In genomic region chr15:42070966-42071350, GRCh38 we compare ENCODE assay signal across 20 cellular contexts. TPM values are rescaled to one million over a fixed set of nuclear protein-coding genes. Genes with fewer than 3 reads are reported as not detected.
"Had no signal": no experiment of that assay in that cellular context is flagged by ENCODE, and none has a peak within 500 bp of the region (broad histone marks: within the 10 kb centered on the region; RNA-seq: fewer than 3 reads in every experiment).

No MANE protein-coding gene starts in this region.

- DNase-seq: activated CD4-positive, alpha-beta T cell treated with anti-CD3 and anti-CD28 coated beads for 1 hour; activated CD4-positive, alpha-beta T cell treated with anti-CD3 and anti-CD28 coated beads, Interleukin-2, amount 50 U/mL, for 48 hours; activated naive CD4-positive, alpha-beta T cell; activated naive CD8-positive, alpha-beta T cell treated with anti-CD3 and anti-CD28 coated beads for 36 hours; activated T-cell treated with anti-CD3 and anti-CD28 coated beads, Interleukin-2, amount 50 U/mL, for 1 hour; effector memory CD8-positive, alpha-beta T cell; foreskin melanocyte; glutamatergic neuron; hippocampal formation; left ventricle myocardium superior; midbrain; natural killer cell; ovary; stimulated activated CD4-positive, alpha-beta T cell treated with anti-CD3 and anti-CD28 coated beads, Interleukin-2, amount 100 ng/mL, for 48 hours; stimulated activated naive CD4-positive, alpha-beta T cell had no signal

- H3K4me1 Mint-ChIP-seq: activated naive CD8-positive, alpha-beta T cell treated with anti-CD3 and anti-CD28 coated beads for 36 hours had no signal

- H3K27ac Mint-ChIP-seq: activated naive CD8-positive, alpha-beta T cell treated with anti-CD3 and anti-CD28 coated beads for 36 hours; activated T-helper 2 cell treated with anti-CD3 and anti-CD28 coated beads, Interferon-gamma antibody, Interleukin-2, Interleukin-4, amounts not matched to agents 10 μg/mL and 5 μg/mL and 100 μg/mL, durations not matched to agents 14 hours and 24 hours and 36 hours; effector memory CD8-positive, alpha-beta T cell; natural killer cell had no signal

- H3K9me3 Mint-ChIP-seq: activated T-helper 2 cell treated with anti-CD3 and anti-CD28 coated beads, Interferon-gamma antibody, Interleukin-2, Interleukin-4, amounts not matched to agents 10 μg/mL and 5 μg/mL and 100 μg/mL, durations not matched to agents 14 hours and 24 hours and 36 hours had no signal

- H3K36me3 Mint-ChIP-seq: activated naive CD8-positive, alpha-beta T cell treated with anti-CD3 and anti-CD28 coated beads for 36 hours; natural killer cell had no signal

- H3K4me3 Mint-ChIP-seq: activated naive CD8-positive, alpha-beta T cell treated with anti-CD3 and anti-CD28 coated beads for 36 hours; central memory CD8-positive, alpha-beta T cell; effector memory CD8-positive, alpha-beta T cell; natural killer cell had no signal

RNA-seq across cellular contexts. Expression of gene PLA2G4D, which starts 23.4 kb away (rescaled TPM):
- total RNA-seq: activated naive CD8-positive, alpha-beta T cell treated with anti-CD3 and anti-CD28 coated beads for 36 hours; activated T-helper 2 cell treated with anti-CD3 and anti-CD28 coated beads, Interferon-gamma antibody, Interleukin-2, Interleukin-4, amounts not matched to agents 10 μg/mL and 5 μg/mL and 100 μg/mL, durations not matched to agents 14 hours and 24 hours and 36 hours; astrocyte; endothelial cell of umbilical vein; left ventricle myocardium superior; natural killer cell; T-helper 2 cell treated with Interferon-gamma antibody and Interleukin-4, amounts not matched to agents 100 ng/mL and 5 ng/mL, for 36 hours had no signal

RNA-seq across cellular contexts. Expression of gene PLA2G4E, which starts 50.1 kb away (rescaled TPM):
- total RNA-seq: activated naive CD8-positive, alpha-beta T cell treated with anti-CD3 and anti-CD28 coated beads for 36 hours; activated T-helper 2 cell treated with anti-CD3 and anti-CD28 coated beads, Interferon-gamma antibody, Interleukin-2, Interleukin-4, amounts not matched to agents 10 μg/mL and 5 μg/mL and 100 μg/mL, durations not matched to agents 14 hours and 24 hours and 36 hours; astrocyte; endothelial cell of umbilical vein; left ventricle myocardium superior; natural killer cell; T-helper 2 cell treated with Interferon-gamma antibody and Interleukin-4, amounts not matched to agents 100 ng/mL and 5 ng/mL, for 36 hours had no signal
